Comparison of ENCODE assay signal across 1 cellular context in genomic region chr20:18279231-18279630, GRCh38.
TF ChIP-seq lines count a peak whose summit lies in the region.

No MANE protein-coding gene starts in this region.

TF ChIP-seq in GM23338, 12 proteins besides CTCF, POLR2A, EP300 and RAD21 (continued from another document):
- TF ChIP-seq ZNF462 (CRISPR knock-in tag; IDR thresholded peaks at IDR 0.05) (no peak), EZH2 (IDR thresholded peaks at IDR 0.05; ENCODE audit: low read depth, unreplicated experiment) (no peak), JUNB (IDR thresholded peaks at IDR 0.05; ENCODE audit: unreplicated experiment) (no peak), POLR2AphosphoS5 (IDR thresholded peaks at IDR 0.05; ENCODE audit: low read depth) (no peak), NANOG (IDR thresholded peaks at IDR 0.05; ENCODE audit: borderline replicate concordance) (no peak), STAT1 (IDR thresholded peaks at IDR 0.05; ENCODE audit: unreplicated experiment) (no peak), REST (IDR thresholded peaks at IDR 0.05; ENCODE audit: unreplicated experiment) (no peak)
